6 cellular contexts compared by ENCODE assay signal in genomic region chr22:20131856-20132685, GRCh38. TPM values are rescaled to one million over a fixed set of nuclear protein-coding genes. Genes with fewer than 3 reads are reported as not detected.
DNase-seq lines count a peak whose midpoint lies in the region; ATAC-seq and TF ChIP-seq lines count a peak whose summit lies in the region.

No MANE protein-coding gene starts in this region.

- peak in 2 of 10 experiments; percentile 8 to 45 for DNase-seq in CD4-positive, alpha-beta T cell
- DNase-seq in endodermal cell: no peak
- DNase-seq in gastrocnemius medialis: peak in 1 of 2 donors; percentile 51
- DNase-seq in NCI-H2107 treated with DMSO at 0.1 percent for 48 hours (lab: John Stamatoyannopoulos, UW; ENCODE audit: unreplicated experiment): no peak
- no peak for DNase-seq in GDM1 (lab: John Stamatoyannopoulos, UW)

- ATAC-seq in CD4-positive, alpha-beta T cell (ENCODE audit: poor library complexity): peak; percentile 4
- peak; percentile 5 to 20 for ATAC-seq in gastrocnemius medialis

- no peak for TF ChIP-seq CTCF in CD4-positive, alpha-beta T cell (IDR thresholded peaks at IDR 0.05)
- no peak for TF ChIP-seq CTCF in endodermal cell (conservative IDR thresholded peaks at IDR 0.05)
- no peak for TF ChIP-seq CTCF in gastrocnemius medialis (IDR thresholded peaks at IDR 0.05 in 4 of 5, conservative IDR thresholded peaks at IDR 0.05 in 1 of 5)

- peaks cover 33% of the 10 kb centered on the region for H3K4me1 Mint-ChIP-seq in CD4-positive, alpha-beta T cell (ENCODE audit: low read depth)
- no peaks in the 10 kb centered on the region for H3K4me1 Mint-ChIP-seq in endodermal cell

- no peak for TF ChIP-seq POLR2A in gastrocnemius medialis (IDR thresholded peaks at IDR 0.05)

- WGBS in endodermal cell (ENCODE audit: insufficient coverage in 1 of 2, insufficient read length in 1 of 2), 2 experiments: 4 to 6% methylated on average over 16 to 73 of the region's 73 CpGs

- no peaks in the 10 kb centered on the region for H3K27me3 ChIP-seq in CD4-positive, alpha-beta T cell (ENCODE audit: control insufficient read depth, insufficient read depth, low read length)
- H3K27me3 ChIP-seq in endodermal cell (ENCODE audit: control insufficient read depth, insufficient read depth, low read length, poor library complexity, severe bottlenecking) (no peaks in the 10 kb centered on the region), gastrocnemius medialis (no peaks in the 10 kb centered on the region)

- no peaks in the 10 kb centered on the region for H3K9me3 ChIP-seq in CD4-positive, alpha-beta T cell (ENCODE audit: control insufficient read depth, low read length)
- H3K9me3 ChIP-seq in KOPT-K1 (ENCODE audit: insufficient read depth, low read length, poor library complexity, severe bottlenecking) (no peaks in the 10 kb centered on the region), endodermal cell (ENCODE audit: control insufficient read depth, low read length) (no peaks in the 10 kb centered on the region), gastrocnemius medialis (no peaks in the 10 kb centered on the region)

- H3K4me3 ChIP-seq in endodermal cell (ENCODE audit: low read length) (peak overlapping the region; percentile 75), gastrocnemius medialis (peak overlapping the region; percentile 67 to 98 (median 86))

- peak overlapping the region; percentile 86 for H3K4me3 Mint-ChIP-seq in CD4-positive, alpha-beta T cell
- H3K4me3 Mint-ChIP-seq in endodermal cell: peak overlapping the region; percentile 57

- no peaks in the 10 kb centered on the region for H3K9me3 Mint-ChIP-seq in CD4-positive, alpha-beta T cell
- H3K9me3 Mint-ChIP-seq in endodermal cell: no peaks in the 10 kb centered on the region

- H3K9ac ChIP-seq in endodermal cell (ENCODE audit: extremely low read depth, low read length, poor library complexity, severe bottlenecking): peak overlapping the region; percentile 6

- H3K27ac ChIP-seq in CD4-positive, alpha-beta T cell (ENCODE audit: low read depth, low read length): no peak overlapping the region
- H3K27ac ChIP-seq in KOPT-K1 (ENCODE audit: low read depth, low read length, poor library complexity, severe bottlenecking) (peak overlapping the region; percentile 52), endodermal cell (ENCODE audit: low read depth, low read length) (no peak overlapping the region), gastrocnemius medialis (peak overlapping the region; percentile 77 to 85 (median 80))

- peaks cover 12% of the 10 kb centered on the region for H3K36me3 Mint-ChIP-seq in CD4-positive, alpha-beta T cell (ENCODE audit: low read depth)
- H3K36me3 Mint-ChIP-seq in endodermal cell (ENCODE audit: low read depth): peaks cover 11% of the 10 kb centered on the region

- peaks cover 19% of the 10 kb centered on the region for H3K36me3 ChIP-seq in KOPT-K1 (ENCODE audit: insufficient read depth, low read length)
- H3K36me3 ChIP-seq in endodermal cell (ENCODE audit: control insufficient read depth, insufficient read depth, low read length): peaks cover 16% of the 10 kb centered on the region
- H3K36me3 ChIP-seq in gastrocnemius medialis: peaks cover 0 to 5% of the 10 kb centered on the region in 2 donors

- H3K27ac Mint-ChIP-seq in CD4-positive, alpha-beta T cell: no peak overlapping the region
- H3K27ac Mint-ChIP-seq in endodermal cell: no peak overlapping the region

- H3K4me1 ChIP-seq in endodermal cell (ENCODE audit: control insufficient read depth, insufficient read depth, low read length): no peaks in the 10 kb centered on the region
- H3K4me1 ChIP-seq in gastrocnemius medialis: peaks cover 34 to 59% of the 10 kb centered on the region in 2 donors

- in situ Hi-C loops in gastrocnemius medialis (cut with MboI; ENCODE audit: low sequenced_read_pairs in 4 of 4): no loop called here

- intact Hi-C loops in CD4-positive, alpha-beta T cell (cut with DNase I, micrococcal nuclease): loop anchor here in 1 of 2 experiments (1.0 to 5.0 kb wide), 3 partner anchors 15 to 116 kb away; partner anchors contain the start of genes ARVCF and TRMT2A
- intact Hi-C loops in gastrocnemius medialis (cut with DNase I; ENCODE audit: low total_unique reads): loop anchor here (1.0 to 5.0 kb wide), 2 partner anchors 15 to 110 kb away; partner anchors contain the start of genes TANGO2 and TRMT2A

- H3K27me3 Mint-ChIP-seq in CD4-positive, alpha-beta T cell: no peaks in the 10 kb centered on the region
- H3K27me3 Mint-ChIP-seq in endodermal cell (ENCODE audit: insufficient read depth): no peaks in the 10 kb centered on the region

- CTCF ChIA-PET in CD4-positive, alpha-beta T cell (lab: Charles Lee): no interaction called here

- POLR2A ChIA-PET in CD4-positive, alpha-beta T cell (lab: Charles Lee): no interaction called here

RNA-seq across cellular contexts. Expression of gene ZDHHC8, which starts 0.5 kb away (rescaled TPM):
- 10 to 100 TPM; 44.9 to 49.3 TPM for total RNA-seq in CD4-positive, alpha-beta T cell
- 10 to 100 TPM; 82.2 to 82.3 TPM for total RNA-seq in endodermal cell
- polyA plus RNA-seq in endodermal cell (2013, experiment 1 of 2): 70.4 TPM
- polyA plus RNA-seq in endodermal cell (2013, experiment 2 of 2): 56.8 TPM
- 10 to 100 TPM in 3 of 4 donors, 1 to 10 TPM in 1; 7.3 to 15.8 (median 12.8) TPM for total RNA-seq in gastrocnemius medialis

RNA-seq across cellular contexts. Expression of gene TRMT2A, which starts 15.0 kb away (rescaled TPM):
- total RNA-seq in CD4-positive, alpha-beta T cell: 10 to 100 TPM; 79.3 to 84.2 TPM
- 10 to 100 TPM; 45.6 to 55.2 TPM for total RNA-seq in endodermal cell
- polyA plus RNA-seq in endodermal cell (2013, experiment 1 of 2): 44.3 TPM
- 33.8 TPM for polyA plus RNA-seq in endodermal cell (2013, experiment 2 of 2)
- 10 to 100 TPM; 16.9 to 38.0 (median 28.2) TPM for total RNA-seq in gastrocnemius medialis

RNA-seq across cellular contexts. Expression of gene RANBP1, which starts 16.2 kb away (rescaled TPM):
- total RNA-seq in CD4-positive, alpha-beta T cell: 10 to 100 TPM; 68.1 to 72.1 TPM
- total RNA-seq in endodermal cell (100 to 1,000 TPM; 320 to 415 TPM), gastrocnemius medialis (100 to 1,000 TPM in 2 of 4 donors, 10 to 100 TPM in 2; 79.4 to 147 (median 120) TPM)
- 514 TPM for polyA plus RNA-seq in endodermal cell (2013, experiment 1 of 2)
- 506 TPM for polyA plus RNA-seq in endodermal cell (2013, experiment 2 of 2)

RNA-seq across cellular contexts. Expression of gene CCDC188, which starts 18.8 kb away (rescaled TPM):
- not detected for total RNA-seq in CD4-positive, alpha-beta T cell
- total RNA-seq in endodermal cell (not detected), gastrocnemius medialis (1 to 10 TPM in 1 of 4 donors, under 1 TPM in 1, not detected in 2; 0.82 to 3.5 TPM)
- 2.2 TPM for polyA plus RNA-seq in endodermal cell (2013, experiment 1 of 2)
- polyA plus RNA-seq in endodermal cell (2013, experiment 2 of 2): 0.87 TPM

RNA-seq across cellular contexts. Expression of gene DGCR8, which starts 52.0 kb away (rescaled TPM):
- 10 to 100 TPM; 17.8 to 18.5 TPM for total RNA-seq in CD4-positive, alpha-beta T cell
- total RNA-seq in endodermal cell (10 to 100 TPM; 61.3 to 76.1 TPM), gastrocnemius medialis (10 to 100 TPM in 2 of 4 donors, 1 to 10 TPM in 2; 5.2 to 16.5 (median 11.2) TPM)
- polyA plus RNA-seq in endodermal cell (2013, experiment 1 of 2): 43.6 TPM
- 34.4 TPM for polyA plus RNA-seq in endodermal cell (2013, experiment 2 of 2)

Comparison
In these comparisons a context has a peak if more than half of its experiments do, and no peak if none do; other contexts are left out.
1. H3K27ac ChIP-seq: peak in KOPT-K1 (single experiment) and gastrocnemius medialis (4 of 4); none in CD4-positive, alpha-beta T cell (single experiment) and endodermal cell (single experiment).